In the genomic region with DNA sequence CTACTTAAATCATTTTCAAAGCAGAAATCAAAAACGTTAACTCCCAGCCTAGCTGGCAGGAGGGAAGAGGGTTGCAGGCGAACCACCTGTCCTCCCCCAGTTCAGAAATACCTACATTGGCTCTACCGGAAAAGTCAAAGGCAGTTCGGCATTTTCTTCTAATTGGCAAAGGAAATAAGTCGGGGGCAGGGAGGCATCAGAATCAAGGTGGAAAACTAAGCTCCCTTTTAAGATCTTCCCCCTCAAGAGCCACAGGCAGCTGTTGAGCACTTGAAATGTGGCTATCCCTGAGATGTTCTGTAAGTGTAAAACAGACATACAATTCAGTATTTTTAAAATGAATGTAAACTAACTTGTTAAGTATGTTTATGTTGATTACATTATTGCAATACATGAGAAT, we compare ENCODE assay signal across 9 cellular contexts. TPM values are rescaled to one million over a fixed set of nuclear protein-coding genes. Genes with fewer than 3 reads are reported as not detected.
A peak's percentile ranks its signal among the peaks of the same experiment; 100 is the strongest.
DNase-seq lines count a peak whose midpoint lies in the region; ATAC-seq and TF ChIP-seq lines count a peak whose summit lies in the region.
"Had no signal": no experiment of that assay in that cellular context is flagged by ENCODE, and none has a peak within 500 bp of the region (broad histone marks: within the 10 kb centered on the region; RNA-seq: fewer than 3 reads in every experiment).

No MANE protein-coding gene starts in this region.

- POLR2A ChIA-PET in PC-9 (lab: Charles Lee; ENCODE audit: unreplicated experiment), result no interaction called here

- H3K4me3 ChIP-seq in DND-41 (ENCODE audit: low read depth in 1 of 2, low read length in 2 of 2), result no peak overlapping the region
- H3K4me3 ChIP-seq in KMS-11 (IDR thresholded peaks at IDR 0.05; ENCODE audit: insufficient read depth, low read depth, low read length), result no peak overlapping the region
- H3K4me3 ChIP-seq in coronary artery, result peak overlapping the region; percentile 89
- H3K4me3 ChIP-seq in neuron (ENCODE audit: low read length), result peak overlapping the region; percentile 60
- no peak overlapping the region for H3K4me3 ChIP-seq in PC-9

- H3K36me3 ChIP-seq in DND-41 (ENCODE audit: insufficient read depth, low read length) (no peaks in the 10 kb centered on the region), KMS-11 (ENCODE audit: insufficient read depth) (no peaks in the 10 kb centered on the region), neuron (ENCODE audit: insufficient read depth, low read length) (no peaks in the 10 kb centered on the region), PC-9 (ENCODE audit: low read depth) (no peaks in the 10 kb centered on the region)

- intact Hi-C loops in PC-9 (cut with micrococcal nuclease; ENCODE audit: unreplicated experiment), result no loop called here

- H2AFZ ChIP-seq in DND-41 (ENCODE audit: low read depth, low read length), result no peak overlapping the region
- H2AFZ ChIP-seq in KMS-11 (ENCODE audit: low read depth), result peak overlapping the region; percentile 93
- no peak overlapping the region for H2AFZ ChIP-seq in neuron (ENCODE audit: low read depth, low read length)
- no peak overlapping the region for H2AFZ ChIP-seq in PC-9

- CTCF ChIA-PET in PC-9 (lab: Charles Lee), result no interaction called here

- H3K4me1 ChIP-seq in DND-41 (ENCODE audit: insufficient read depth, low read length) (peaks cover 28% of the 10 kb centered on the region), KMS-11 (ENCODE audit: low read depth, poor library complexity, severe bottlenecking) (peaks cover 8% of the 10 kb centered on the region), neuron (ENCODE audit: insufficient read depth, low read length) (peaks cover 24% of the 10 kb centered on the region), PC-9 (replicated peaks; ENCODE audit: insufficient read depth) (no peaks in the 10 kb centered on the region)

- H3K9me3 ChIP-seq in DND-41 (ENCODE audit: insufficient read depth, low read length, severe bottlenecking) (no peaks in the 10 kb centered on the region), neuron (ENCODE audit: low read length) (no peaks in the 10 kb centered on the region), PC-9 (ENCODE audit: insufficient read depth, low read depth) (no peaks in the 10 kb centered on the region)

- H3K4me2 ChIP-seq in DND-41 (ENCODE audit: insufficient read depth, low read length) (no peak overlapping the region), KMS-11 (peak overlapping the region; percentile 99), PC-9 (no peak overlapping the region)

- H3K9ac ChIP-seq in DND-41 (ENCODE audit: low read depth, low read length), result no peak overlapping the region
- peak overlapping the region; percentile 58; the same call in 1 of the 2 replicates for H3K9ac ChIP-seq in KMS-11

- TF ChIP-seq CTCF in DND-41 (IDR thresholded peaks at IDR 0.05; ENCODE audit: borderline replicate concordance, extremely low read depth, low read length, poor library complexity, severe bottlenecking), result no peak
- TF ChIP-seq CTCF in KMS-11 (conservative IDR thresholded peaks at IDR 0.05; ENCODE audit: low read depth, low read length), result no peak
- TF ChIP-seq CTCF in coronary artery (IDR thresholded peaks at IDR 0.05), result no peak
- no peak for TF ChIP-seq CTCF in PC-9 (conservative IDR thresholded peaks at IDR 0.05)

- DNase-seq in DND-41 (peak; percentile 4), coronary artery (ENCODE audit: low spot score) (no peak), activated gamma-delta T cell treated with Interleukin-2 at 50 U/mL for 16 hours (no peak), NCI-H2171 treated with DMSO at 0.1 percent for 48 hours (lab: John Stamatoyannopoulos, UW) (no peak), PC-9 (no peak)
- DNase-seq in stimulated activated CD4-positive, alpha-beta T cell treated with anti-CD3 and anti-CD28 coated beads, Interleukin-12 subunit alpha, Interleukin-12 subunit beta, amount 100 ng/mL, for 4 hours, result no peak
- DNase-seq: kidney had no signal

- no peaks in the 10 kb centered on the region for H4K20me1 ChIP-seq in DND-41 (ENCODE audit: insufficient read depth, low read length)
- no peaks in the 10 kb centered on the region for H4K20me1 ChIP-seq in KMS-11 (ENCODE audit: insufficient read depth)
- no peaks in the 10 kb centered on the region for H4K20me1 ChIP-seq in PC-9 (ENCODE audit: insufficient read depth)

- ATAC-seq in DND-41 (ENCODE audit: insufficient read depth, low read depth), result no peak

- H3K27me3 ChIP-seq in DND-41 (ENCODE audit: insufficient read depth, low read length, poor library complexity), result peaks cover 75% of the 10 kb centered on the region
- H3K27me3 ChIP-seq in KMS-11 (ENCODE audit: insufficient read depth, low read depth), result no peaks in the 10 kb centered on the region
- no peaks in the 10 kb centered on the region for H3K27me3 ChIP-seq in neuron (ENCODE audit: insufficient read depth, low read length)
- H3K27me3 ChIP-seq in PC-9 (ENCODE audit: insufficient read depth, low read depth), result peaks cover 6% of the 10 kb centered on the region; the same call in 1 of the 2 replicates

- H3F3A ChIP-seq in PC-9 (ENCODE audit: insufficient read depth, low read depth), result no peaks in the 10 kb centered on the region

- BruUV-seq in PC-9 (replicated peaks; lab: Mats Ljungman, UMichigan), result no TSS peak

- H3K9me2 ChIP-seq in PC-9 (ENCODE audit: insufficient read depth), result no peaks in the 10 kb centered on the region

- H3K79me2 ChIP-seq in DND-41 (ENCODE audit: insufficient read depth, low read length) (no peaks in the 10 kb centered on the region), KMS-11 (ENCODE audit: insufficient read depth, low read depth) (no peaks in the 10 kb centered on the region), PC-9 (ENCODE audit: low read depth) (no peaks in the 10 kb centered on the region)

- H3K27ac ChIP-seq in DND-41 (ENCODE audit: low read length), result no peak overlapping the region
- H3K27ac ChIP-seq in KMS-11, result peak overlapping the region; percentile 46; the same call in 1 of the 2 replicates
- no peak overlapping the region for H3K27ac ChIP-seq in coronary artery
- no peak overlapping the region for H3K27ac ChIP-seq in PC-9

RNA-seq across cellular contexts. Expression of gene ELMO1, which starts 1.0 kb away (rescaled TPM):
- total RNA-seq in PC-9 (2021), result 4.8 and 5.0 TPM in 2 replicates

Comparison
In these comparisons a context has a peak if more than half of its experiments do, and no peak if none do; other contexts are left out.
1. H3K4me3 ChIP-seq: peak in coronary artery (single experiment) and neuron (single experiment); none in DND-41 (0 of 2), KMS-11 (single experiment) and PC-9 (single experiment).